In the genomic region with DNA sequence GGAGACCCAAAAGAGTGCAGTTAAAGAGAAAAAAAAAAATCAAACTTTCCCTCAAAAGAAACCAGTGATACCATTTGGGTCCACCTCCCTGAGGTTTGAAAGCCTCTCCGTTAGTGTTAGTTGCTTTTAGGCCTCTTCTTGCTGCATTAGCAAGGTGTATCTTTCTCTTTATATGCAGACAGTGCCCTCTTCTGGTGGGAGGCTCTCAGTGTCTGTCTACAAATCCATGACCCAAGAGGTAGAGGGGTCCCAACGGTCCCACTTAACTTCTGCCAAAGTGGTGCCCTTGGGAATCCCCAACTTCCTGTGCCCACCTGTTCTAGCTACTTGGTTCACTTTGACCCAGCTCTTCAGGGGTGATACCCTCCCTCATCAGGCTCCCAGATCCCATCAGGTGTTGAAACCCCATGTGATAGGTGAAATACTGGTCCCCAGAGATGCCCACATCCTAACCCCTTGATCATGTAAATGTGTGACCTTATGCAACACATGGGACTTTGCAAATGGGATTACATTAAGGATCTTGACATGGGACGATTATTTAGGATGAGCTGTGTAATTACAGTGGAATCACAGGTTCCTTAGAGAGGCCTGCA, we compare ENCODE assay signal across 8 cellular contexts.
DNase-seq lines count a peak whose midpoint lies in the region; ATAC-seq lines count a peak whose summit lies in the region.

No MANE protein-coding gene starts in this region.

- no peaks in the 10 kb centered on the region for H3K27me3 Mint-ChIP-seq in stimulated activated naive CD8-positive, alpha-beta T cell treated with anti-CD3 and anti-CD28 coated beads, Interleukin-15, amount 100 ng/mL, for 72 hours

- peaks cover 54% of the 10 kb centered on the region for H3K4me1 Mint-ChIP-seq in stimulated activated naive CD8-positive, alpha-beta T cell treated with anti-CD3 and anti-CD28 coated beads, Interleukin-15, amount 100 ng/mL, for 72 hours

- peaks cover 39 to 47% of the 10 kb centered on the region in 2 donors for H3K9me3 Mint-ChIP-seq in stimulated activated naive CD8-positive, alpha-beta T cell treated with anti-CD3 and anti-CD28 coated beads, Interleukin-15, amount 100 ng/mL, for 72 hours

- DNase-seq in AG08395 (ENCODE audit: low spot score) (peak; percentile 43), HT1080 (ENCODE audit: low read depth) (peak; percentile 43), iPS-NIHi11 (ENCODE audit: low spot score) (peak; percentile 57), SHP77 treated with DMSO at 0.1 percent for 48 hours (lab: John Stamatoyannopoulos, UW) (no peak)
- DNase-seq in activated T-cell treated with anti-CD3 and anti-CD28 coated beads, Interleukin-2, amount 50 U/mL, for 48 hours = peak; percentile 56 to 66
- DNase-seq in stimulated activated naive CD8-positive, alpha-beta T cell treated with anti-CD3 and anti-CD28 coated beads, Interleukin-15, amount 100 ng/mL, for 72 hours = peak; percentile 59 to 73
- no peak for DNase-seq in stimulated activated naive CD4-positive, alpha-beta T cell (lab: John Stamatoyannopoulos, UW)

- H3K27ac Mint-ChIP-seq in stimulated activated naive CD8-positive, alpha-beta T cell treated with anti-CD3 and anti-CD28 coated beads, Interleukin-15, amount 100 ng/mL, for 72 hours = peak overlapping the region in 1 of 2 donors; percentile 72

- no peak overlapping the region for H3K4me3 Mint-ChIP-seq in stimulated activated naive CD8-positive, alpha-beta T cell treated with anti-CD3 and anti-CD28 coated beads, Interleukin-15, amount 100 ng/mL, for 72 hours

- ATAC-seq in GM19328 (IDR thresholded peaks at IDR 0.05; ENCODE audit: unreplicated experiment) = peak; percentile 54
- ATAC-seq in stimulated activated naive CD8-positive, alpha-beta T cell treated with anti-CD3 and anti-CD28 coated beads, Interleukin-15, amount 100 ng/mL, for 72 hours = peak; percentile 83

Comparison
In these comparisons a context has a peak if more than half of its experiments do, and no peak if none do; other contexts are left out.
1. DNase-seq: peak in AG08395 (single experiment), HT1080 (single experiment), activated T-cell treated with anti-CD3 and anti-CD28 coated beads, Interleukin-2, amount 50 U/mL, for 48 hours (2 of 2), iPS-NIHi11 (single experiment) and stimulated activated naive CD8-positive, alpha-beta T cell treated with anti-CD3 and anti-CD28 coated beads, Interleukin-15, amount 100 ng/mL, for 72 hours (2 of 2); none in stimulated activated naive CD4-positive, alpha-beta T cell (0 of 6) and SHP77 treated with DMSO at 0.1 percent for 48 hours (single experiment).